ENCODE assay signal across 8 cellular contexts in genomic region chr3:11236588-11237461, GRCh38. TPM values are rescaled to one million over a fixed set of nuclear protein-coding genes. Genes with fewer than 3 reads are reported as not detected.
DNase-seq lines count a peak whose midpoint lies in the region; ATAC-seq and TF ChIP-seq lines count a peak whose summit lies in the region.

No MANE protein-coding gene starts in this region.

- no peak overlapping the region for H2AFZ ChIP-seq in ACC112 (ENCODE audit: low read length, unreplicated experiment)

- H3K4me3 ChIP-seq in ACC112 (ENCODE audit: low read depth, low read length): no peak overlapping the region
- no peak overlapping the region for H3K4me3 ChIP-seq in lung

- 37 to 40% methylated on average over 8 of the region's 8 CpGs for WGBS in lung, 2 donors

- peak overlapping the region; percentile 98 for H3K27ac ChIP-seq in ACC112 (ENCODE audit: low read depth, low read length)
- no peak overlapping the region for H3K27ac ChIP-seq in lung (ENCODE audit: low read depth in 1 of 2, low read length in 1 of 2)

- DNase-seq in NCI-H2081 (lab: John Stamatoyannopoulos, UW) (peak; percentile 66 to 79), dedifferentiated amniotic fluid mesenchymal stem cell (ENCODE audit: extremely low spot score) (peak; percentile 65), lung (ENCODE audit: low spot score) (peak; percentile 71)
- peak; percentile 76 to 86 for DNase-seq in activated CD4-positive, alpha-beta T cell treated with anti-CD3 and anti-CD28 coated beads for 4 hours
- DNase-seq in stimulated activated CD8-positive, alpha-beta memory T cell treated with anti-CD3 and anti-CD28 coated beads, Interleukin-4, amount 100 ng/mL, for 1 hour (ENCODE audit: low read depth in 2 of 2, low spot score in 1 of 2): peak; percentile 61 to 68

- TF ChIP-seq CTCF in lung (IDR thresholded peaks at IDR 0.05; ENCODE audit: control extremely low read depth, extremely low read depth): peak; percentile 37

- peaks cover 0 to 3% of the 10 kb centered on the region in 2 donors for H3K9me3 ChIP-seq in lung (ENCODE audit: control insufficient read depth in 2 of 2, insufficient read depth in 1 of 2, low read length in 1 of 2)

- peaks cover 14% of the 10 kb centered on the region for H3K36me3 ChIP-seq in ACC112 (ENCODE audit: insufficient read depth, low read length)
- peaks cover 0 to 2% of the 10 kb centered on the region in 2 donors for H3K36me3 ChIP-seq in lung (ENCODE audit: control insufficient read depth in 2 of 2, insufficient read depth in 2 of 2, low read length in 2 of 2)

- ATAC-seq in GM18868 (IDR thresholded peaks at IDR 0.05; ENCODE audit: unreplicated experiment): peak; percentile 64
- ATAC-seq in lung (ENCODE audit: insufficient read depth, low FRiP score): peak; percentile 58
- no peak for ATAC-seq in GM21526 (IDR thresholded peaks at IDR 0.05; ENCODE audit: low FRiP score, unreplicated experiment)

- H3K4me1 ChIP-seq in ACC112 (ENCODE audit: control insufficient read depth, insufficient read depth, low read length, unreplicated experiment): peaks cover 33% of the 10 kb centered on the region
- H3K4me1 ChIP-seq in lung (ENCODE audit: control insufficient read depth in 2 of 2, insufficient read depth in 2 of 2, low read length in 2 of 2): peaks cover 0 to 5% of the 10 kb centered on the region in 2 donors

- H3K27me3 ChIP-seq in ACC112 (ENCODE audit: insufficient read depth, low read length) (no peaks in the 10 kb centered on the region), lung (ENCODE audit: control insufficient read depth, insufficient read depth) (no peaks in the 10 kb centered on the region)

- H3K79me2 ChIP-seq in ACC112 (ENCODE audit: control insufficient read depth, insufficient read depth, low read length, unreplicated experiment): peaks cover 39% of the 10 kb centered on the region

RNA-seq across cellular contexts. Expression of gene ATG7, which starts 35.4 kb away (rescaled TPM):
- 10 to 100 TPM; 62.3 to 72.0 TPM for total RNA-seq in lung
- 10 to 100 TPM; 11.2 to 44.2 TPM for polyA plus RNA-seq in lung
